In genomic region chr1:43434256-43434655, GRCh38 we compare ENCODE assay signal across 26 cellular contexts.
"Had no signal": no experiment of that assay in that cellular context is flagged by ENCODE, and none has a peak within 500 bp of the region (broad histone marks: within the 10 kb centered on the region; RNA-seq: fewer than 3 reads in every experiment).

No MANE protein-coding gene starts in this region.

- H3K4me3 Mint-ChIP-seq: activated CD4-positive, alpha-beta T cell treated with anti-CD3 and anti-CD28 coated beads, Interleukin-2, amount 10 ng/mL, durations not matched to agents 24 days and 14 days; activated CD8-positive, alpha-beta memory T cell treated with anti-CD3 and anti-CD28 coated beads, Interleukin-2, amount 10 ng/mL, durations not matched to agents 7 days and 5 days; activated naive CD4-positive, alpha-beta T cell treated with anti-CD3 and anti-CD28 coated beads, Interleukin-2, amount 10 ng/mL, durations not matched to agents 7 days and 5 days; activated T-cell treated with anti-CD3 and anti-CD28 coated beads, Interleukin-2, amount 50 U/mL, for 24 hours; activated T-helper 1 cell treated with anti-CD3 and anti-CD28 coated beads, Interleukin-12 subunit alpha, Interleukin-12 subunit beta, Interleukin-2, Interleukin-4 antibody, amounts not matched to agents 30 ng/mL and 10 ng/mL and 1 ng/mL, durations not matched to agents 14 hours and 24 hours and 36 hours; IgD-negative memory B cell; T-helper 1 cell treated with Interleukin-12 subunit alpha and Interleukin-12 subunit beta and Interleukin-4 antibody, amounts not matched to agents 30 μg/mL and 1 μg/mL, for 36 hours had no signal

- H3K9me3 ChIP-seq: ascending aorta, body of pancreas had no signal

- H3K27me3 Mint-ChIP-seq: activated CD4-positive, alpha-beta T cell treated with anti-CD3 and anti-CD28 coated beads, Interleukin-2, amount 10 ng/mL, durations not matched to agents 24 days and 14 days; activated CD8-positive, alpha-beta memory T cell treated with anti-CD3 and anti-CD28 coated beads, Interleukin-2, amount 10 ng/mL, durations not matched to agents 7 days and 5 days; activated naive CD4-positive, alpha-beta T cell treated with anti-CD3 and anti-CD28 coated beads, Interleukin-2, amount 10 ng/mL, durations not matched to agents 7 days and 5 days; activated T-cell treated with anti-CD3 and anti-CD28 coated beads, Interleukin-2, amount 50 U/mL, for 24 hours; IgD-negative memory B cell had no signal

- H3K4me1 ChIP-seq: ascending aorta, body of pancreas had no signal

- H3K27ac Mint-ChIP-seq: activated CD4-positive, alpha-beta T cell treated with anti-CD3 and anti-CD28 coated beads, Interleukin-2, amount 10 ng/mL, durations not matched to agents 24 days and 14 days; activated CD8-positive, alpha-beta memory T cell treated with anti-CD3 and anti-CD28 coated beads, Interleukin-2, amount 10 ng/mL, durations not matched to agents 7 days and 5 days; activated naive CD4-positive, alpha-beta T cell treated with anti-CD3 and anti-CD28 coated beads, Interleukin-2, amount 10 ng/mL, durations not matched to agents 7 days and 5 days; activated T-helper 1 cell treated with anti-CD3 and anti-CD28 coated beads, Interleukin-12 subunit alpha, Interleukin-12 subunit beta, Interleukin-2, Interleukin-4 antibody, amounts not matched to agents 30 ng/mL and 10 ng/mL and 1 ng/mL, durations not matched to agents 14 hours and 24 hours and 36 hours; T-helper 1 cell treated with Interleukin-12 subunit alpha and Interleukin-12 subunit beta and Interleukin-4 antibody, amounts not matched to agents 30 μg/mL and 1 μg/mL, for 36 hours had no signal

- DNase-seq: activated CD4-positive, alpha-beta T cell treated with anti-CD3 and anti-CD28 coated beads, Interleukin-2, amount 10 ng/mL, durations not matched to agents 24 days and 14 days; activated CD4-positive, alpha-beta T cell treated with anti-CD3 and anti-CD28 coated beads, Interleukin-2, amount 50 U/mL, for 48 hours; activated CD8-positive, alpha-beta memory T cell treated with anti-CD3 and anti-CD28 coated beads, Interleukin-2, amount 10 ng/mL, durations not matched to agents 7 days and 5 days; activated gamma-delta T cell treated with Interleukin-2 at 50 U/mL for 16 hours; activated naive CD4-positive, alpha-beta T cell treated with anti-CD3 and anti-CD28 coated beads, Interleukin-2, amount 10 ng/mL, durations not matched to agents 7 days and 5 days; activated T-cell treated with anti-CD3 and anti-CD28 coated beads, Interleukin-2, amount 50 U/mL, for 24 hours; KG1; NCI-H1048; NCI-H146; NCI-H187 treated with DMSO at 0.1 percent for 48 hours; NCI-H2081 treated with DMSO at 0.1 percent for 48 hours; NCI-H2171; NCI-H226; NCI-H510A; NCI-H526 treated with DMSO at 0.1 percent for 48 hours; NCI-H82; OCI-M1; Right ventricle myocardium superior; RPMI8226 had no signal

- H3K9me3 Mint-ChIP-seq: activated CD4-positive, alpha-beta T cell treated with anti-CD3 and anti-CD28 coated beads, Interleukin-2, amount 10 ng/mL, durations not matched to agents 24 days and 14 days; activated naive CD4-positive, alpha-beta T cell treated with anti-CD3 and anti-CD28 coated beads, Interleukin-2, amount 10 ng/mL, durations not matched to agents 7 days and 5 days; activated T-cell treated with anti-CD3 and anti-CD28 coated beads, Interleukin-2, amount 50 U/mL, for 24 hours; activated T-helper 1 cell treated with anti-CD3 and anti-CD28 coated beads, Interleukin-12 subunit alpha, Interleukin-12 subunit beta, Interleukin-2, Interleukin-4 antibody, amounts not matched to agents 30 ng/mL and 10 ng/mL and 1 ng/mL, durations not matched to agents 14 hours and 24 hours and 36 hours; IgD-negative memory B cell; T-helper 1 cell treated with Interleukin-12 subunit alpha and Interleukin-12 subunit beta and Interleukin-4 antibody, amounts not matched to agents 30 μg/mL and 1 μg/mL, for 36 hours had no signal

- ATAC-seq: activated CD4-positive, CD25-positive, alpha-beta regulatory T cell treated with anti-CD3 and anti-CD28 coated beads, Interleukin-2, amount 50 U/mL, for 24 hours; activated CD8-positive, alpha-beta memory T cell treated with anti-CD3 and anti-CD28 coated beads, Interleukin-2, amount 10 ng/mL, durations not matched to agents 7 days and 5 days; body of pancreas; Panc1 had no signal

- H3K4me1 Mint-ChIP-seq: activated CD8-positive, alpha-beta memory T cell treated with anti-CD3 and anti-CD28 coated beads, Interleukin-2, amount 10 ng/mL, durations not matched to agents 7 days and 5 days; IgD-negative memory B cell had no signal

- H3K27me3 ChIP-seq: ascending aorta, body of pancreas had no signal

- H3K4me3 ChIP-seq: ascending aorta, body of pancreas had no signal

- H3K27ac ChIP-seq: ascending aorta, body of pancreas had no signal
